ENCODE assay signal across 20 cellular contexts in the genomic region with DNA sequence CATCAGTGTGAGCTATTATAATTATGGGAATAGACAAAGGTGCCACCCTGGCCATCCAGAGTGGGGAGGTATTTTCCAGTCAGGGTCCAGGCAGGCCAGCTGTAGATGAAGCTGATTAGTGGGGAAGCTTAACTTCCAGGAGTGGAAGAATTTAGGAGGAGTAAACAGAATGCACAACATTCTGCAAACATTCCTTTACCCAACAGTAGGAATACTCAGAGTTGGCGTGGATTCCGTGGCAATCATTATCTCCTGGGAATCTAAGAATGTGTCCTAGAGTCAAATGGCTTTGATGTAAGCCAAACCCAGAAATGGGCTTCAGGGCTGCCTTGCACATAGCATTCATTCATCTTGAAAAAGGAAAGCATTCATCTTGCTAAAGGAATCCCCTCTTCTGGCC. TPM values are rescaled to one million over a fixed set of nuclear protein-coding genes. Genes with fewer than 3 reads are reported as not detected.
"Had no signal": no experiment of that assay in that cellular context is flagged by ENCODE, and none has a peak within 500 bp of the region (broad histone marks: within the 10 kb centered on the region; RNA-seq: fewer than 3 reads in every experiment).

No MANE protein-coding gene starts in this region.

RNA-seq across cellular contexts. Expression of gene PSG2, which starts 23.0 kb away (rescaled TPM):
- total RNA-seq: kidney, left colon, left lung, liver, lower lobe of right lung, mammary epithelial cell, mucosa of gallbladder, natural killer cell, occipital lobe, osteocyte, posterior vena cava, psoas muscle, sigmoid colon, skeletal muscle tissue, smooth muscle cell, temporal lobe, tibial nerve, upper lobe of left lung, urinary bladder, vagina had no signal

RNA-seq across cellular contexts. Expression of gene PSG11, which starts 33.2 kb away (rescaled TPM):
- total RNA-seq: kidney, left colon, left lung, liver, lower lobe of right lung, mammary epithelial cell, mucosa of gallbladder, natural killer cell, occipital lobe, osteocyte, posterior vena cava, psoas muscle, sigmoid colon, smooth muscle cell, temporal lobe, tibial nerve, upper lobe of left lung, urinary bladder, vagina had no signal
